ENCODE assay signal across 8 cellular contexts in genomic region chr5:107570805-107571531, GRCh38.
DNase-seq lines count a peak whose midpoint lies in the region; ATAC-seq and TF ChIP-seq lines count a peak whose summit lies in the region.

No MANE protein-coding gene starts in this region.

- no peak overlapping the region for H3K4me3 ChIP-seq in HUES48 (ENCODE audit: low read depth, low read length)

- H3K27ac Mint-ChIP-seq in glutamatergic neuron (ENCODE audit: unreplicated experiment) = peak overlapping the region; percentile 48

- no peaks in the 10 kb centered on the region for H3K36me3 ChIP-seq in HUES48 (ENCODE audit: control insufficient read depth, insufficient read depth, low read length)

- no peak overlapping the region for H3K9ac ChIP-seq in HUES48 (ENCODE audit: low read depth, low read length)

- H3K9me3 ChIP-seq in HUES48 (ENCODE audit: control insufficient read depth, insufficient read depth, low read length) = no peaks in the 10 kb centered on the region

- H3K36me3 Mint-ChIP-seq in glutamatergic neuron (ENCODE audit: unreplicated experiment) = no peaks in the 10 kb centered on the region

- no peaks in the 10 kb centered on the region for H3K27me3 ChIP-seq in HUES48 (ENCODE audit: control insufficient read depth, insufficient read depth, low read length)

- peak overlapping the region; percentile 63 for H3K4me3 Mint-ChIP-seq in glutamatergic neuron (ENCODE audit: unreplicated experiment)

- H3K4me1 Mint-ChIP-seq in glutamatergic neuron (ENCODE audit: low read depth, unreplicated experiment) = peaks cover 82% of the 10 kb centered on the region

- H3K27ac ChIP-seq in HUES48 (ENCODE audit: low read depth, low read length) = peak overlapping the region; percentile 83

- peaks cover 6% of the 10 kb centered on the region for H3K27me3 Mint-ChIP-seq in glutamatergic neuron (ENCODE audit: unreplicated experiment)

- ATAC-seq in GM21447 (IDR thresholded peaks at IDR 0.05; ENCODE audit: unreplicated experiment) = peak; percentile 87

- H3K4me1 ChIP-seq in HUES48 (ENCODE audit: control insufficient read depth, insufficient read depth, low read length) = peaks cover 73% of the 10 kb centered on the region

- in situ Hi-C loops in GM13977 (cut with MboI; ENCODE audit: low pct_unique_long_range_greater_than_20kb, low sequenced_read_pairs, unreplicated experiment) = no loop called here

- TF ChIP-seq CTCF in GM13977 (IDR thresholded peaks at IDR 0.05; ENCODE audit: extremely low read depth, insufficient read depth, missing control alignments) = no peak
- TF ChIP-seq CTCF in glutamatergic neuron (IDR thresholded peaks at IDR 0.05; ENCODE audit: partially characterized antibody, unreplicated experiment) = no peak

- H3K9me3 Mint-ChIP-seq in glutamatergic neuron (ENCODE audit: unreplicated experiment) = peaks cover 7% of the 10 kb centered on the region

- peak; percentile 56 for DNase-seq in GM13977 (ENCODE audit: low spot score)
- DNase-seq in activated CD4-positive, alpha-beta T cell treated with anti-CD3 and anti-CD28 coated beads, Interleukin-2, amount 50 U/mL, for 48 hours = peak; percentile 10 to 40
- DNase-seq in glutamatergic neuron = no peak
- DNase-seq in renal cortical epithelial cell (ENCODE audit: low read depth) = peak; percentile 79
- DNase-seq in AG08396 (ENCODE audit: low spot score) = no peak
- DNase-seq in mesenteric fat pad (ENCODE audit: low spot score) = no peak

Comparison
In these comparisons a context has a peak if more than half of its experiments do, and no peak if none do; other contexts are left out.
1. DNase-seq: peak in GM13977 (single experiment), activated CD4-positive, alpha-beta T cell treated with anti-CD3 and anti-CD28 coated beads, Interleukin-2, amount 50 U/mL, for 48 hours (2 of 2) and renal cortical epithelial cell (single experiment); none in glutamatergic neuron (single experiment), AG08396 (single experiment) and mesenteric fat pad (single experiment).